ENCODE assay signal across 8 cellular contexts in the genomic region with DNA sequence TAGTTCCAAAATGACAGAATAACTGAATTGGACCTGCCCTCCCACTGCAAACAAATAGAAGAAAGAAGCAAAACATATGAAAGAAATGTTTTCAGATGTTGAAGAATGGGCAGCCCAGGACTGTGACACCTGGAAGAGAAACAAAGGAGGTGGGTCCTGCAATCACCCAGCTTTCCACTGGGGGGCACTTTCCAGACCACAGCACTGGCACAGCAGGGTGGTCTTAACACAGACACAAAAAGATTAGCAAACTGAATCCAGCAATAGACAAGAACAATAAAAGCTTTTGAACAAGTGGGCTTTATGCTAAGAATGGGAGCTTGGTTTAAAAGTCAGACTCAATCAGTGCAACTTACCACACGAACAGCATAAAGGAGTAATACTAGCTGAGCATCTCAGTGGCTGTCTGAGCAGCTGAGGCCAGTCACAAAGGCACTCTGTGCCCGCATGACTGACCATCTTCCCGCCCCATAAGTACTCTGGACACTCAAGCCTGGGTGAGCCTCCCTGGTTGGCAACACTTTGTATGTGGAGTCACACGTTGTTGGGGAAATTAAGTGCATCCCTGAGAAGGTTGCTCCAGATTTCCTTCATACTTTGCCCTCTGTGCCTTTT. TPM values are rescaled to one million over a fixed set of nuclear protein-coding genes. Genes with fewer than 3 reads are reported as not detected.
A peak's percentile ranks its signal among the peaks of the same experiment; 100 is the strongest.
DNase-seq lines count a peak whose midpoint lies in the region; ATAC-seq and TF ChIP-seq lines count a peak whose summit lies in the region.
"Had no signal": no experiment of that assay in that cellular context is flagged by ENCODE, and none has a peak within 500 bp of the region (broad histone marks: within the 10 kb centered on the region; RNA-seq: fewer than 3 reads in every experiment).

No MANE protein-coding gene starts in this region.

- no peak for TF ChIP-seq RAD21 in IMR-90 (IDR thresholded peaks at IDR 0.05; ENCODE audit: low read length)

- no peaks in the 10 kb centered on the region for H3K9me3 ChIP-seq in IMR-90 (ENCODE audit: control insufficient read depth, insufficient read depth, low read length)
- H3K9me3 ChIP-seq: SJSA1 had no signal

- no peaks in the 10 kb centered on the region for H3K27me3 ChIP-seq in IMR-90 (ENCODE audit: control insufficient read depth, insufficient read depth, low read length)
- H3K27me3 ChIP-seq: SJSA1 had no signal

- no peak overlapping the region for H2AFZ ChIP-seq in IMR-90 (replicated peaks; ENCODE audit: low read length, poor library complexity)

- H3K27me3 Mint-ChIP-seq in activated naive CD8-positive, alpha-beta T cell treated with anti-CD3 and anti-CD28 coated beads, Interleukin-2, amount 50 U/mL, for 24 hours: peaks cover 17% of the 10 kb centered on the region
- no peaks in the 10 kb centered on the region for H3K27me3 Mint-ChIP-seq in nephron (ENCODE audit: low read depth)

- no peak overlapping the region for H3K56ac ChIP-seq in IMR-90 (ENCODE audit: extremely low read depth, insufficient read depth, low read length)

- H3K14ac ChIP-seq in IMR-90 (replicated peaks; ENCODE audit: low read depth, low read length): no peak overlapping the region

- H3K4me1 Mint-ChIP-seq in activated naive CD8-positive, alpha-beta T cell treated with anti-CD3 and anti-CD28 coated beads, Interleukin-2, amount 50 U/mL, for 24 hours: no peaks in the 10 kb centered on the region
- H3K4me1 Mint-ChIP-seq in nephron: peaks cover 14% of the 10 kb centered on the region

- no peaks in the 10 kb centered on the region for H3K9me3 Mint-ChIP-seq in activated naive CD8-positive, alpha-beta T cell treated with anti-CD3 and anti-CD28 coated beads, Interleukin-2, amount 50 U/mL, for 24 hours
- peaks cover 12% of the 10 kb centered on the region for H3K9me3 Mint-ChIP-seq in nephron

- H3K4me2 ChIP-seq in IMR-90 (ENCODE audit: low read depth, low read length): no peak overlapping the region

- H3K4me3 Mint-ChIP-seq in activated naive CD8-positive, alpha-beta T cell treated with anti-CD3 and anti-CD28 coated beads, Interleukin-2, amount 50 U/mL, for 24 hours: no peak overlapping the region
- no peak overlapping the region for H3K4me3 Mint-ChIP-seq in nephron

- peak; percentile 51 for ATAC-seq in IMR-90 (ENCODE audit: low read depth)
- ATAC-seq in activated naive CD8-positive, alpha-beta T cell treated with anti-CD3 and anti-CD28 coated beads, Interleukin-2, amount 50 U/mL, for 24 hours: no peak
- ATAC-seq in HG02970 (IDR thresholded peaks at IDR 0.05; ENCODE audit: low FRiP score, unreplicated experiment): no peak

- no peak overlapping the region for H2BK15ac ChIP-seq in IMR-90 (ENCODE audit: low read depth, low read length)

- H3K4ac ChIP-seq in IMR-90 (ENCODE audit: low read depth, low read length): no peak overlapping the region

- no peaks in the 10 kb centered on the region for H3K36me3 ChIP-seq in IMR-90 (ENCODE audit: control insufficient read depth, insufficient read depth, low read length)
- H3K36me3 ChIP-seq: SJSA1 had no signal

- H3K9me1 ChIP-seq in IMR-90 (ENCODE audit: insufficient read depth, low read length): 0 out of 2 replicates have a peak, but pooled peaks cover 2% of the 10 kb centered on the region

- H4K20me1 ChIP-seq in IMR-90 (ENCODE audit: insufficient read depth, low read length): no peaks in the 10 kb centered on the region

- H4K8ac ChIP-seq in IMR-90 (ENCODE audit: low read depth in 2 of 2, low read length in 2 of 2): no peak overlapping the region

- H4K91ac ChIP-seq in IMR-90 (ENCODE audit: insufficient read depth, low read depth, low read length): no peak overlapping the region

- no peak overlapping the region for H2BK120ac ChIP-seq in IMR-90 (ENCODE audit: low read depth, low read length)

- H3K4me1 ChIP-seq in IMR-90 (ENCODE audit: control insufficient read depth, insufficient read depth, low read length): no peaks in the 10 kb centered on the region
- H3K4me1 ChIP-seq: SJSA1 had no signal

- peak; percentile 27 for TF ChIP-seq CTCF in GM10266 (IDR thresholded peaks at IDR 0.05; ENCODE audit: control insufficient read depth, insufficient read depth, low read depth, missing control alignments)
- peak; percentile 42 for TF ChIP-seq CTCF in IMR-90 (conservative IDR thresholded peaks at IDR 0.05; ENCODE audit: low read depth, low read length)
- TF ChIP-seq CTCF in nephron (IDR thresholded peaks at IDR 0.05; ENCODE audit: unreplicated experiment in 3 of 3): peak; percentile 46 to 57 (median 50)

- no peak overlapping the region for H3K23ac ChIP-seq in IMR-90 (ENCODE audit: low read depth, low read length)

- intact Hi-C loops in IMR-90 (cut with micrococcal nuclease): no loop called here

- no peak overlapping the region for H4K5ac ChIP-seq in IMR-90 (ENCODE audit: low read depth, low read length)

- BruUV-seq in IMR-90 (replicated peaks; lab: Mats Ljungman, UMichigan): no TSS peak

- POLR2A ChIA-PET in IMR-90 (lab: Charles Lee; ENCODE audit: unreplicated experiment): no interaction called here

- no peak overlapping the region for H2BK20ac ChIP-seq in IMR-90 (ENCODE audit: low read depth, low read length)

- H2BK5ac ChIP-seq in IMR-90 (ENCODE audit: low read depth, low read length, poor library complexity, severe bottlenecking): no peak overlapping the region

- dilution Hi-C loops in IMR-90 (cut with HindIII; ENCODE audit: low sequenced_read_pairs, unreplicated experiment): no loop called here

- H3K36me3 Mint-ChIP-seq in activated naive CD8-positive, alpha-beta T cell treated with anti-CD3 and anti-CD28 coated beads, Interleukin-2, amount 50 U/mL, for 24 hours (ENCODE audit: low read depth): no peaks in the 10 kb centered on the region
- H3K36me3 Mint-ChIP-seq in nephron (ENCODE audit: low read depth): no peaks in the 10 kb centered on the region

- no peak overlapping the region for H2AK5ac ChIP-seq in IMR-90 (ENCODE audit: low read depth, low read length)

- H3K27ac ChIP-seq in IMR-90 (ENCODE audit: insufficient read depth, low read length): no peak overlapping the region
- H3K27ac ChIP-seq: SJSA1 had no signal

- in situ Hi-C loops in IMR-90 (cut with MboI; ENCODE audit: low sequenced_read_pairs): no loop called here

- H3K27ac Mint-ChIP-seq in activated naive CD8-positive, alpha-beta T cell treated with anti-CD3 and anti-CD28 coated beads, Interleukin-2, amount 50 U/mL, for 24 hours: no peak overlapping the region
- no peak overlapping the region for H3K27ac Mint-ChIP-seq in nephron

- no peak overlapping the region for H3K4me3 ChIP-seq in IMR-90 (ENCODE audit: insufficient read depth, low read depth, low read length)
- H3K4me3 ChIP-seq: SJSA1 had no signal

- CTCF ChIA-PET in IMR-90 (lab: Yijun Ruan, JAX): interaction anchor here (0.8 to 1.7 kb wide), 4 partner anchors 12 to 65 kb away, joined by 4 to 6 read pairs (median 4); a partner anchor contains a TSS

- H3K18ac ChIP-seq in IMR-90 (ENCODE audit: low read depth, low read length): no peak overlapping the region

- peak; percentile 35 for DNase-seq in GM10266 (ENCODE audit: extremely low spot score)
- no peak for DNase-seq in IMR-90
- peak; percentile 11 for DNase-seq in activated naive CD8-positive, alpha-beta T cell treated with anti-CD3 and anti-CD28 coated beads, Interleukin-2, amount 50 U/mL, for 24 hours
- DNase-seq in SKM-1 treated with dmso at 0.1 percent for 144 hours (lab: John Stamatoyannopoulos, UW; ENCODE audit: unreplicated experiment): no peak
- DNase-seq in stimulated activated CD4-positive, alpha-beta T cell treated with anti-CD3 and anti-CD28 coated beads, Interleukin-4, amount 100 ng/mL, for 1 hour: no peak

- no peak overlapping the region for H3K9ac ChIP-seq in IMR-90 (ENCODE audit: low read depth, low read length)

- H2AK9ac ChIP-seq in IMR-90 (replicated peaks; ENCODE audit: low read depth, low read length, poor library complexity): no peak overlapping the region

- no peak for TF ChIP-seq POLR2A in IMR-90 (IDR thresholded peaks at IDR 0.05; ENCODE audit: low read depth, low read length)

- no CpG with 5 or more reads among the region's 4 CpGs for WGBS in IMR-90 (ENCODE audit: extremely low coverage in 2 of 2, insufficient read length in 1 of 2), 2 experiments

- H3K79me1 ChIP-seq in IMR-90 (ENCODE audit: low read depth in 1 of 2, low read length in 2 of 2): no peaks in the 10 kb centered on the region

TF ChIP-seq in IMR-90, 13 proteins besides CTCF, POLR2A, EP300 and RAD21:
- TF ChIP-seq BHLHE40 (IDR thresholded peaks at IDR 0.05; ENCODE audit: low read depth, low read length): no peak

RNA-seq across cellular contexts. Expression of a gene that starts 27.7 kb away (rescaled TPM):
- total RNA-seq in IMR-90 (2012; rRNA removed): 62.2 and 124 TPM in 2 replicates
- polyA plus RNA-seq in IMR-90 (2012; rRNA removed): 90.1 and 101 TPM in 2 replicates
- polyA plus RNA-seq in IMR-90 (2012; cell fraction: cytosol; rRNA removed): 16.5 and 17.9 TPM in 2 replicates
- 35.2 and 151 TPM in 2 replicates for polyA plus RNA-seq in IMR-90 (2012; cell fraction: nucleus; rRNA removed; ENCODE audit: low replicate concordance)

RNA-seq across cellular contexts. Expression of a gene that starts 27.8 kb away (rescaled TPM):
- total RNA-seq in IMR-90 (2012; rRNA removed): 40.9 and 54.7 TPM in 2 replicates
- 45.3 and 49.1 TPM in 2 replicates for polyA plus RNA-seq in IMR-90 (2012; rRNA removed)
- 13.5 and 29.2 TPM in 2 replicates for polyA plus RNA-seq in IMR-90 (2012; cell fraction: cytosol; rRNA removed)
- polyA plus RNA-seq in IMR-90 (2012; cell fraction: nucleus; rRNA removed; ENCODE audit: low replicate concordance): 181 and 246 TPM in 2 replicates

RNA-seq across cellular contexts. Expression of a gene that starts 46.8 kb away (rescaled TPM):
- 1.3 and 1.7 TPM in 2 replicates for total RNA-seq in IMR-90 (2012; rRNA removed)
- polyA plus RNA-seq in IMR-90 (2012; rRNA removed): 1.9 and 2.4 TPM in 2 replicates
- 0.17 and 1.6 TPM in 2 replicates for polyA plus RNA-seq in IMR-90 (2012; cell fraction: cytosol; rRNA removed)
- polyA plus RNA-seq in IMR-90 (2012; cell fraction: nucleus; rRNA removed; ENCODE audit: low replicate concordance): 18.5 and 37.9 TPM in 2 replicates

Comparison
In these comparisons a context has a peak if more than half of its experiments do, and no peak if none do; other contexts are left out.
1. DNase-seq: peak in GM10266 (single experiment) and activated naive CD8-positive, alpha-beta T cell treated with anti-CD3 and anti-CD28 coated beads, Interleukin-2, amount 50 U/mL, for 24 hours (single experiment); none in IMR-90 (single experiment), SKM-1 treated with dmso at 0.1 percent for 144 hours (single experiment) and stimulated activated CD4-positive, alpha-beta T cell treated with anti-CD3 and anti-CD28 coated beads, Interleukin-4, amount 100 ng/mL, for 1 hour (single experiment).
2. Peak in every context shown above with its lines, with median percentiles within 50 percentile points of each other: CTCF ChIP-seq.